8 cellular contexts compared by ENCODE assay signal in genomic region chr2:147492471-147492870, GRCh38.
"Had no signal": no experiment of that assay in that cellular context is flagged by ENCODE, and none has a peak within 500 bp of the region (broad histone marks: within the 10 kb centered on the region; RNA-seq: fewer than 3 reads in every experiment).

No MANE protein-coding gene starts in this region.

- H3K9me3 Mint-ChIP-seq: IgD-negative memory B cell had no signal

- FAIRE-seq: HepG2, HTR-8/SVneo, K562 had no signal

- H3K27ac ChIP-seq: HL-60 had no signal

- H3K4me3 Mint-ChIP-seq: IgD-negative memory B cell had no signal

- DNase-seq: IMR-90, KBM-7, KG1 had no signal

- H3K27ac Mint-ChIP-seq: IgD-negative memory B cell had no signal

- H3K4me3 ChIP-seq: K562 had no signal

- H3K36me3 Mint-ChIP-seq: IgD-negative memory B cell had no signal

- ATAC-seq: HepG2, K562 had no signal
